Comparison of ENCODE assay signal across 18 cellular contexts in genomic region chr19:16374436-16374835, GRCh38. TPM values are rescaled to one million over a fixed set of nuclear protein-coding genes. Genes with fewer than 3 reads are reported as not detected.
DNase-seq lines count a peak whose midpoint lies in the region; ATAC-seq and TF ChIP-seq lines count a peak whose summit lies in the region.
"Had no signal": no experiment of that assay in that cellular context is flagged by ENCODE, and none has a peak within 500 bp of the region (broad histone marks: within the 10 kb centered on the region; RNA-seq: fewer than 3 reads in every experiment).

No MANE protein-coding gene starts in this region.

- DNase-seq in activated CD4-positive, alpha-beta T cell treated with anti-CD3 and anti-CD28 coated beads for 48 hours = peak; percentile 35
- DNase-seq in activated CD4-positive, alpha-beta T cell treated with anti-CD3 and anti-CD28 coated beads, Interleukin-2, amount 50 U/mL, for 48 hours = no peak
- no peak for DNase-seq in SJSA1 (ENCODE audit: low read depth in 1 of 2, low spot score in 2 of 2)
- peak; percentile 60 for DNase-seq in spleen
- no peak for DNase-seq in NCI-H510A treated with DMSO at 0.1 percent for 48 hours (lab: John Stamatoyannopoulos, UW)
- DNase-seq in NCI-H1436 (lab: John Stamatoyannopoulos, UW) = no peak
- DNase-seq: 8988T; C1 segment of cervical spinal cord; cerebellar nuclear complex; DMS79 treated with DMSO at 0.1 percent for 48 hours; endodermal cell; NCI-H2029; NCI-H524 treated with DMSO at 0.1 percent for 48 hours; SK-N-SH; stimulated activated naive B cell treated with anti-CD40 and anti-IgM and Interleukin-4, amounts not matched to agents 10 μg/mL and 1 μg/mL and 100 μg/mL, for 72 hours had no signal

- H3K27me3 Mint-ChIP-seq in activated naive CD4-positive, alpha-beta T cell treated with anti-CD3 and anti-CD28 coated beads, Interleukin-2, amount 50 U/mL, for 24 hours = no peaks in the 10 kb centered on the region
- H3K27me3 Mint-ChIP-seq: stimulated activated naive B cell treated with anti-CD40 and anti-IgM and Interleukin-4, amounts not matched to agents 10 μg/mL and 1 μg/mL and 100 μg/mL, for 72 hours; type B pancreatic cell had no signal

- H3K4me1 ChIP-seq in SJSA1 (replicated peaks) (peaks cover 57% of the 10 kb centered on the region), spleen (peaks cover 62 to 96% (median 80%) of the 10 kb centered on the region in 6 donors)

- WGBS in spleen, 5 donors = 73 to 83% (median 78%) methylated on average over 13 of the region's 13 CpGs

- no peak overlapping the region for H3K4me3 ChIP-seq in SJSA1
- H3K4me3 ChIP-seq in spleen = no peak overlapping the region

- no peak for TF ChIP-seq POLR2A in spleen (IDR thresholded peaks at IDR 0.05)

- intact Hi-C loops in spleen (cut with DNase I; ENCODE audit: low total_unique reads) = loop anchor here (5.0 kb wide), 1 partner anchor 47 kb away; no protein-coding TSS in a partner anchor

- TF ChIP-seq CTCF in spleen (IDR thresholded peaks at IDR 0.05 in 8 of 11, conservative IDR thresholded peaks at IDR 0.05 in 3 of 11) = no peak

- H3K27ac Mint-ChIP-seq in activated naive CD4-positive, alpha-beta T cell treated with anti-CD3 and anti-CD28 coated beads, Interleukin-2, amount 50 U/mL, for 24 hours = no peak overlapping the region
- H3K27ac Mint-ChIP-seq: endodermal cell; stimulated activated naive B cell treated with anti-CD40 and anti-IgM and Interleukin-4, amounts not matched to agents 10 μg/mL and 1 μg/mL and 100 μg/mL, for 72 hours; type B pancreatic cell had no signal

- H3K4me3 Mint-ChIP-seq in activated naive CD4-positive, alpha-beta T cell treated with anti-CD3 and anti-CD28 coated beads, Interleukin-2, amount 50 U/mL, for 24 hours = peak overlapping the region; percentile 51
- H3K4me3 Mint-ChIP-seq: endodermal cell; stimulated activated naive B cell treated with anti-CD40 and anti-IgM and Interleukin-4, amounts not matched to agents 10 μg/mL and 1 μg/mL and 100 μg/mL, for 72 hours; type B pancreatic cell had no signal

- H3K9me3 ChIP-seq in SJSA1 (replicated peaks) = no peaks in the 10 kb centered on the region
- no peaks in the 10 kb centered on the region for H3K9me3 ChIP-seq in spleen
- H3K9me3 ChIP-seq: SK-N-SH had no signal

- H3K4me1 Mint-ChIP-seq in activated naive CD4-positive, alpha-beta T cell treated with anti-CD3 and anti-CD28 coated beads, Interleukin-2, amount 50 U/mL, for 24 hours = peaks cover 26% of the 10 kb centered on the region

- H3K27me3 ChIP-seq in SJSA1 (replicated peaks) (no peaks in the 10 kb centered on the region), spleen (replicated peaks in 1 of 7) (peaks cover 0 to 6% (median 0%) of the 10 kb centered on the region in 7 donors)

- no peaks in the 10 kb centered on the region for H3K9me3 Mint-ChIP-seq in activated naive CD4-positive, alpha-beta T cell treated with anti-CD3 and anti-CD28 coated beads, Interleukin-2, amount 50 U/mL, for 24 hours
- H3K9me3 Mint-ChIP-seq: endodermal cell; stimulated activated naive B cell treated with anti-CD40 and anti-IgM and Interleukin-4, amounts not matched to agents 10 μg/mL and 1 μg/mL and 100 μg/mL, for 72 hours; type B pancreatic cell had no signal

- peak overlapping the region; percentile 89 for H3K27ac ChIP-seq in SJSA1
- peak overlapping the region in 6 of 8 donors; percentile 78 to 96 (median 92) for H3K27ac ChIP-seq in spleen

- H3K36me3 ChIP-seq in SJSA1 (peaks cover 28% of the 10 kb centered on the region), spleen (peaks cover 0 to 60% (median 19%) of the 10 kb centered on the region in 6 donors)

- H3K36me3 Mint-ChIP-seq in activated naive CD4-positive, alpha-beta T cell treated with anti-CD3 and anti-CD28 coated beads, Interleukin-2, amount 50 U/mL, for 24 hours = peaks cover 10% of the 10 kb centered on the region

- no peak for ATAC-seq in GM18861 (IDR thresholded peaks at IDR 0.05; ENCODE audit: unreplicated experiment)
- ATAC-seq: stimulated activated naive B cell treated with anti-CD40 and anti-IgM and Interleukin-4, amounts not matched to agents 10 μg/mL and 1 μg/mL and 100 μg/mL, for 72 hours had no signal

RNA-seq across cellular contexts. Expression of gene KLF2, which starts 49.8 kb away (rescaled TPM):
- 12.6 and 15.2 TPM in 2 replicates for total RNA-seq in SJSA1 (2014; rRNA removed; shearing (Covaris generic))
- 100 to 1,000 TPM in 6 of 7 donors, 10 to 100 TPM in 1; 86.0 to 179 (median 106) TPM for total RNA-seq in spleen
- polyA plus RNA-seq in spleen = 10 to 100 TPM in 2 of 3 donors, 1 to 10 TPM in 1; 9.7 to 27.1 (median 19.5) TPM

Comparison
In these comparisons a context has a peak if more than half of its experiments do, and no peak if none do; other contexts are left out.
1. DNase-seq: peak in activated CD4-positive, alpha-beta T cell treated with anti-CD3 and anti-CD28 coated beads for 48 hours (single experiment) and spleen (single experiment); none in activated CD4-positive, alpha-beta T cell treated with anti-CD3 and anti-CD28 coated beads, Interleukin-2, amount 50 U/mL, for 48 hours (0 of 2), SJSA1 (0 of 2), NCI-H510A treated with DMSO at 0.1 percent for 48 hours (single experiment) and NCI-H1436 (single experiment).